ENCODE assay signal across 21 cellular contexts in the genomic region with DNA sequence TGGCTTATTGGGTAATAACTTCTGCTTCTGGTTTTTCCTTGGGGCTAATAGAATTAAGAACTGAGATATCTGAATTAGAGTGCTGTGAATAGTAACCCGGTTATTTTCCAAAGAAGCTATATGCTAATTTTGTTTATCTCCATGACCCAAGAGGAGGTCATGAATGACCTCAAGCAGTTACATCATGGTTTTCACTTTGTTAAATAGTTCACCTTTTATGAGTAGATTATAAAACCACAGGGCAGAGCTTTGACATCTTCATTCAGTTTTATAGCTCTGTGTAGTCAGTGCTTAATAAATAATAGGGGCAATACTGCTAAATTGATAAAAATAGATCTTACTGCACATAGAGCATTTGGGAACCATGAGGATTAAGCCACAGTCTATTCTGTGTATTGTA.
A peak's percentile ranks its signal among the peaks of the same experiment; 100 is the strongest.
DNase-seq lines count a peak whose midpoint lies in the region; ATAC-seq and TF ChIP-seq lines count a peak whose summit lies in the region.
"Had no signal": no experiment of that assay in that cellular context is flagged by ENCODE, and none has a peak within 500 bp of the region (broad histone marks: within the 10 kb centered on the region; RNA-seq: fewer than 3 reads in every experiment).

No MANE protein-coding gene starts in this region.

- H3K9me3 ChIP-seq in GM23248 (ENCODE audit: low read depth): no peaks in the 10 kb centered on the region
- H3K9me3 ChIP-seq in vagina: no peaks in the 10 kb centered on the region
- H3K9me3 ChIP-seq in CD8-positive, alpha-beta memory T cell (ENCODE audit: low read length): no peaks in the 10 kb centered on the region
- H3K9me3 ChIP-seq: BLaER1 treated with 17β-estradiol and CSF1 and Interleukin-3, amounts not matched to agents 10 nM and 100 nM; SJSA1 had no signal

- no peak overlapping the region for H3K9ac ChIP-seq in GM23248
- H3K9ac ChIP-seq: BLaER1 treated with 17β-estradiol and CSF1 and Interleukin-3, amounts not matched to agents 10 nM and 100 nM had no signal

- no peak for TF ChIP-seq POLR2A in vagina (IDR thresholded peaks at IDR 0.05)

- peaks cover 27% of the 10 kb centered on the region for H3K4me1 ChIP-seq in GM23248 (ENCODE audit: insufficient read depth)
- H3K4me1 ChIP-seq in vagina: no peaks in the 10 kb centered on the region
- no peaks in the 10 kb centered on the region for H3K4me1 ChIP-seq in CD8-positive, alpha-beta memory T cell (ENCODE audit: insufficient read depth, low read length)
- H3K4me1 ChIP-seq: BLaER1 treated with 17β-estradiol and CSF1 and Interleukin-3, amounts not matched to agents 10 nM and 100 nM; SJSA1 had no signal

- POLR2A ChIA-PET in CD8-positive, alpha-beta memory T cell (lab: Charles Lee): no interaction called here

- H3K4me3 Mint-ChIP-seq in CD8-positive, alpha-beta memory T cell: no peak overlapping the region
- H3K4me3 Mint-ChIP-seq: CD4-positive, alpha-beta memory T cell had no signal

- intact Hi-C loops in vagina (cut with DNase I): no loop called here

- H4K20me1 ChIP-seq in GM23248 (ENCODE audit: insufficient read depth): no peaks in the 10 kb centered on the region
- H4K20me1 ChIP-seq: BLaER1 treated with 17β-estradiol and CSF1 and Interleukin-3, amounts not matched to agents 10 nM and 100 nM had no signal

- no peak overlapping the region for H2AFZ ChIP-seq in GM23248

- no peak overlapping the region for H3K4me2 ChIP-seq in GM23248 (ENCODE audit: unreplicated experiment)
- H3K4me2 ChIP-seq: BLaER1 treated with 17β-estradiol and CSF1 and Interleukin-3, amounts not matched to agents 10 nM and 100 nM had no signal

- no peaks in the 10 kb centered on the region for H3K36me3 Mint-ChIP-seq in CD8-positive, alpha-beta memory T cell
- H3K36me3 Mint-ChIP-seq: CD4-positive, alpha-beta memory T cell had no signal

- H3K79me2 ChIP-seq in GM23248 (ENCODE audit: insufficient read depth): no peaks in the 10 kb centered on the region

- WGBS in GM23248 (ENCODE audit: low coverage in 1 of 2, low lambda C conversion rate in 2 of 2, missing lambda C conversion rate in 2 of 2), 2 experiments: 92 to 95% methylated on average over 1 of the region's 1 CpG

- no peak overlapping the region for H3K27ac Mint-ChIP-seq in CD8-positive, alpha-beta memory T cell
- H3K27ac Mint-ChIP-seq: CD4-positive, alpha-beta memory T cell had no signal

- peaks cover 3 to 4% of the 10 kb centered on the region in 2 donors for H3K27me3 Mint-ChIP-seq in CD8-positive, alpha-beta memory T cell

- H3K36me3 ChIP-seq in GM23248 (ENCODE audit: low read depth): no peaks in the 10 kb centered on the region
- H3K36me3 ChIP-seq in vagina: no peaks in the 10 kb centered on the region
- no peaks in the 10 kb centered on the region for H3K36me3 ChIP-seq in CD8-positive, alpha-beta memory T cell (ENCODE audit: insufficient read depth, low read length)
- H3K36me3 ChIP-seq: BLaER1 treated with 17β-estradiol and CSF1 and Interleukin-3, amounts not matched to agents 10 nM and 100 nM; SJSA1 had no signal

- no peaks in the 10 kb centered on the region for H3K4me1 Mint-ChIP-seq in CD8-positive, alpha-beta memory T cell
- H3K4me1 Mint-ChIP-seq: CD4-positive, alpha-beta memory T cell had no signal

- peaks cover 0 to 5% (median 4%) of the 10 kb centered on the region in 5 donors for H3K9me3 Mint-ChIP-seq in CD8-positive, alpha-beta memory T cell

- DNase-seq in GM23248 (peak; percentile 7), NCI-H226 (peak; percentile 45), fibroblast of the aortic adventitia (ENCODE audit: low read depth) (peak; percentile 23), vagina (ENCODE audit: extremely low spot score in 2 of 2) (no peak), GM19240 (ENCODE audit: insufficient read length, low spot score) (no peak)
- DNase-seq in CD8-positive, alpha-beta memory T cell: no peak
- DNase-seq: Calu3; CD4-positive, alpha-beta memory T cell; H7; KBM-7; NCI-H1105; NCI-H146; NCI-H2029; NCI-H345; NCI-H524; NCI-H82 had no signal

- CTCF ChIA-PET in CD8-positive, alpha-beta memory T cell (lab: Charles Lee): no interaction called here

- no peak for ATAC-seq in SK-N-SH treated with all-trans-retinoic acid at 6 μM for 48 hours
- ATAC-seq: HepG2, Right ventricle myocardium inferior had no signal

- peaks cover 19% of the 10 kb centered on the region for H3F3A ChIP-seq in GM23248 (ENCODE audit: insufficient read depth)

- H3K27me3 ChIP-seq in GM23248 (replicated peaks; ENCODE audit: insufficient read depth) (no peaks in the 10 kb centered on the region), vagina (no peaks in the 10 kb centered on the region)
- H3K27me3 ChIP-seq in CD8-positive, alpha-beta memory T cell (ENCODE audit: insufficient read depth, low read length, poor library complexity, severe bottlenecking): no peaks in the 10 kb centered on the region
- H3K27me3 ChIP-seq: BLaER1 treated with 17β-estradiol and CSF1 and Interleukin-3, amounts not matched to agents 10 nM and 100 nM; SJSA1 had no signal

- no peaks in the 10 kb centered on the region for H3K9me2 ChIP-seq in GM23248 (ENCODE audit: insufficient read depth)

- in situ Hi-C loops in GM23248 (cut with MboI): no loop called here

- H3K4me3 ChIP-seq in GM23248 (no peak overlapping the region), fibroblast of the aortic adventitia (ENCODE audit: low read depth, low read length) (no peak overlapping the region), vagina (no peak overlapping the region)
- H3K4me3 ChIP-seq in CD8-positive, alpha-beta memory T cell (ENCODE audit: low read length): no peak overlapping the region
- H3K4me3 ChIP-seq: BLaER1 treated with 17β-estradiol and CSF1 and Interleukin-3, amounts not matched to agents 10 nM and 100 nM; SJSA1 had no signal

- TF ChIP-seq CTCF in fibroblast of the aortic adventitia (IDR thresholded peaks at IDR 0.05; ENCODE audit: insufficient read depth, low read length) (no peak), vagina (IDR thresholded peaks at IDR 0.05) (no peak)

- no peak overlapping the region for H3K27ac ChIP-seq in GM23248
- H3K27ac ChIP-seq in vagina: peak overlapping the region; percentile 16
- H3K27ac ChIP-seq in CD8-positive, alpha-beta memory T cell (ENCODE audit: low read depth, low read length): no peak overlapping the region
- H3K27ac ChIP-seq: BLaER1 treated with 17β-estradiol and CSF1 and Interleukin-3, amounts not matched to agents 10 nM and 100 nM; SJSA1 had no signal

TF ChIP-seq in SK-N-SH treated with all-trans-retinoic acid at 6 μM for 48 hours, 23 proteins besides CTCF, POLR2A, EP300 and RAD21:
- no peak for TF ChIP-seq BACH2 (CRISPR knock-in tag; IDR thresholded peaks at IDR 0.05; ENCODE audit: borderline replicate concordance)
- no peak for TF ChIP-seq ZFP3 (CRISPR knock-in tag; IDR thresholded peaks at IDR 0.05)
- no peak for TF ChIP-seq ISL1 (CRISPR knock-in tag; IDR thresholded peaks at IDR 0.05)
- TF ChIP-seq, protein P1, sequence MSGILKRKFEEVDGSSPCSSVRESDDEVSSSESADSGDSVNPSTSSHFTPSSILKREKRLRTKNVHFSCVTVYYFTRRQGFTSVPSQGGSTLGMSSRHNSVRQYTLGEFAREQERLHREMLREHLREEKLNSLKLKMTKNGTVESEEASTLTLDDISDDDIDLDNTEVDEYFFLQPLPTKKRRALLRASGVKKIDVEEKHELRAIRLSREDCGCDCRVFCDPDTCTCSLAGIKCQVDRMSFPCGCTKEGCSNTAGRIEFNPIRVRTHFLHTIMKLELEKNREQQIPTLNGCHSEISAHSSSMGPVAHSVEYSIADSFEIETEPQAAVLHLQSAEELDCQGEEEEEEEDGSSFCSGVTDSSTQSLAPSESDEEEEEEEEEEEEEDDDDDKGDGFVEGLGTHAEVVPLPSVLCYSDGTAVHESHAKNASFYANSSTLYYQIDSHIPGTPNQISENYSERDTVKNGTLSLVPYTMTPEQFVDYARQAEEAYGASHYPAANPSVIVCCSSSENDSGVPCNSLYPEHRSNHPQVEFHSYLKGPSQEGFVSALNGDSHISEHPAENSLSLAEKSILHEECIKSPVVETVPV (CRISPR knock-in tag; IDR thresholded peaks at IDR 0.05): no peak
- no peak for TF ChIP-seq ZFP30 (CRISPR knock-in tag; IDR thresholded peaks at IDR 0.05)

Comparison
In these comparisons a context has a peak if more than half of its experiments do, and no peak if none do; other contexts are left out.
1. DNase-seq: peak in GM23248 (single experiment), NCI-H226 (single experiment) and fibroblast of the aortic adventitia (single experiment); none in vagina (0 of 2), CD8-positive, alpha-beta memory T cell (0 of 5) and GM19240 (single experiment).